ENCODE assay signal across 8 cellular contexts in the genomic region with DNA sequence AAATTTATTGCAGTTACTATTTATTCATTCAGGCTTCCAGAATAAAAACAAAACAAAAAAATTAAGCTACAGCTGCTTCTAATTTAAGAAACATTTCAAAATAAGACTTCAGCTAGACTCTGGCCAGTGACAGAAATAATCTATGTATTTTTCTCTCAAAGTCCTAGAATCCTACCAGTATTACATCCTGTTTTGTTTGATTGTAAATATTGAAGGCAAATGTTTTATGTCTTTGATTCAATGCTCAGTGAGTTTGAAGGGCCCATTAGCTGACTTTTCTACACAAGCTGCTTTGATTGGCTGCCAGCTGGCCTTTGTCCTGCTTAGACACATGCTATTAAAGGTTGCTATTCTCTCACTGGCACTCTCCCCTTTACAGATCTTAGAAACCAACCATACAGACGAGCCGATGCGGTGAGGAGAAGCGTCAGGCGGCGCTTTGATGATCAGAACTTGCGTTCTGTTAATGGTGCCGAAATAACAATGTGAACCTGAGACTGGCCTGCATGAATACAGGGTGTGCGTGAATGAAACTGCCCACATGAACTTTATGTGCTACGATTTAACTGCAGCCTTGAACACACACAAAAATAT.
DNase-seq lines count a peak whose midpoint lies in the region; ATAC-seq lines count a peak whose summit lies in the region.

No MANE protein-coding gene starts in this region.

- WGBS in mesendoderm (ENCODE audit: extremely low coverage, insufficient coverage, low lambda C conversion rate): no CpG with 5 or more reads among the region's 10 CpGs

- H4K8ac ChIP-seq in mesendoderm (ENCODE audit: low read depth, low read length): no peak overlapping the region

- H3K27me3 ChIP-seq in mesendoderm (ENCODE audit: insufficient read depth, low read length, poor library complexity): no peaks in the 10 kb centered on the region

- H3K27ac Mint-ChIP-seq in stimulated activated naive B cell treated with anti-CD40 and anti-IgM and Interleukin-4, amounts not matched to agents 10 μg/mL and 1 μg/mL and 100 μg/mL, for 72 hours: peak overlapping the region; percentile 28
- peak overlapping the region in 1 of 2 donors; percentile 79 for H3K27ac Mint-ChIP-seq in activated naive CD4-positive, alpha-beta T cell treated with anti-CD3 and anti-CD28 coated beads, Interleukin-2, amount 50 U/mL, for 72 hours

- no peaks in the 10 kb centered on the region for H3K4me1 ChIP-seq in mesendoderm (ENCODE audit: control insufficient read depth, low read depth, low read length)

- H3K4me2 ChIP-seq in mesendoderm (ENCODE audit: low read length): no peak overlapping the region

- H3K79me1 ChIP-seq in mesendoderm (ENCODE audit: low read length): no peaks in the 10 kb centered on the region

- H3K9me3 Mint-ChIP-seq in stimulated activated naive B cell treated with anti-CD40 and anti-IgM and Interleukin-4, amounts not matched to agents 10 μg/mL and 1 μg/mL and 100 μg/mL, for 72 hours: no peaks in the 10 kb centered on the region
- no peaks in the 10 kb centered on the region for H3K9me3 Mint-ChIP-seq in activated naive CD4-positive, alpha-beta T cell treated with anti-CD3 and anti-CD28 coated beads, Interleukin-2, amount 50 U/mL, for 72 hours

- no peak overlapping the region for H3K9ac ChIP-seq in mesendoderm (ENCODE audit: low read length)

- H3K4ac ChIP-seq in mesendoderm (ENCODE audit: low read depth, low read length): no peak overlapping the region

- no peak overlapping the region for H3K23ac ChIP-seq in mesendoderm (ENCODE audit: low read length)

- no peak overlapping the region for H3K18ac ChIP-seq in mesendoderm (ENCODE audit: low read length)

- no peak overlapping the region for H3K27ac ChIP-seq in mesendoderm (ENCODE audit: low read depth, low read length)

- peaks cover 1% of the 10 kb centered on the region for H3K36me3 ChIP-seq in mesendoderm (ENCODE audit: control insufficient read depth, insufficient read depth, low read length)

- no peak overlapping the region for H2BK15ac ChIP-seq in mesendoderm (replicated peaks; ENCODE audit: low read depth)

- H3K56ac ChIP-seq in mesendoderm (ENCODE audit: low read length): no peak overlapping the region

- DNase-seq in NCI-H1092 treated with DMSO at 0.1 percent for 48 hours (lab: John Stamatoyannopoulos, UW) (peak; percentile 39), amygdala (lab: John Stamatoyannopoulos, UW) (peak in 29 of 56 donors; percentile 7 to 68 (median 36)), hypothalamus (lab: John Stamatoyannopoulos, UW) (peak in 29 of 51 donors; percentile 3 to 65 (median 22)), mesendoderm (no peak)
- DNase-seq in stimulated activated naive B cell treated with anti-CD40 and anti-IgM and Interleukin-4, amounts not matched to agents 10 μg/mL and 1 μg/mL and 100 μg/mL, for 72 hours: no peak
- DNase-seq in activated naive CD4-positive, alpha-beta T cell treated with anti-CD3 and anti-CD28 coated beads, Interleukin-2, amount 50 U/mL, for 72 hours (ENCODE audit: low spot score in 2 of 2): no peak
- no peak for DNase-seq in central memory CD4-positive, alpha-beta T cell

- no peak overlapping the region for H3K4me3 Mint-ChIP-seq in stimulated activated naive B cell treated with anti-CD40 and anti-IgM and Interleukin-4, amounts not matched to agents 10 μg/mL and 1 μg/mL and 100 μg/mL, for 72 hours

- H2AK5ac ChIP-seq in mesendoderm (ENCODE audit: low read length): no peak overlapping the region

- no peak overlapping the region for H4K5ac ChIP-seq in mesendoderm (ENCODE audit: low read length)

- H3K79me2 ChIP-seq in mesendoderm (ENCODE audit: control insufficient read depth, insufficient read depth, low read length): no peaks in the 10 kb centered on the region

- no peak overlapping the region for H2BK5ac ChIP-seq in mesendoderm (ENCODE audit: low read length)

- H2BK120ac ChIP-seq in mesendoderm (ENCODE audit: low read depth, low read length): no peak overlapping the region

- H3K27me3 Mint-ChIP-seq in stimulated activated naive B cell treated with anti-CD40 and anti-IgM and Interleukin-4, amounts not matched to agents 10 μg/mL and 1 μg/mL and 100 μg/mL, for 72 hours: no peaks in the 10 kb centered on the region

- H3K36me3 Mint-ChIP-seq in stimulated activated naive B cell treated with anti-CD40 and anti-IgM and Interleukin-4, amounts not matched to agents 10 μg/mL and 1 μg/mL and 100 μg/mL, for 72 hours: peaks cover 7 to 16% of the 10 kb centered on the region in 2 donors
- H3K36me3 Mint-ChIP-seq in activated naive CD4-positive, alpha-beta T cell treated with anti-CD3 and anti-CD28 coated beads, Interleukin-2, amount 50 U/mL, for 72 hours: peaks cover 0 to 6% of the 10 kb centered on the region in 2 donors

- H3K4me1 Mint-ChIP-seq in stimulated activated naive B cell treated with anti-CD40 and anti-IgM and Interleukin-4, amounts not matched to agents 10 μg/mL and 1 μg/mL and 100 μg/mL, for 72 hours: peaks cover 0 to 2% of the 10 kb centered on the region in 2 donors

- no peak overlapping the region for H3K4me3 ChIP-seq in mesendoderm (ENCODE audit: low read length)

- no peak for ATAC-seq in stimulated activated naive B cell treated with anti-CD40 and anti-IgM and Interleukin-4, amounts not matched to agents 10 μg/mL and 1 μg/mL and 100 μg/mL, for 72 hours (replicated peaks)
- ATAC-seq in GM19467 (IDR thresholded peaks at IDR 0.05; ENCODE audit: unreplicated experiment): no peak
- ATAC-seq in activated naive CD4-positive, alpha-beta T cell treated with anti-CD3 and anti-CD28 coated beads, Interleukin-2, amount 50 U/mL, for 72 hours: no peak

Comparison
In these comparisons a context has a peak if more than half of its experiments do, and no peak if none do; other contexts are left out.
1. DNase-seq: peak in NCI-H1092 treated with DMSO at 0.1 percent for 48 hours (single experiment), amygdala (29 of 56) and hypothalamus (29 of 51); none in stimulated activated naive B cell treated with anti-CD40 and anti-IgM and Interleukin-4, amounts not matched to agents 10 μg/mL and 1 μg/mL and 100 μg/mL, for 72 hours (single experiment), activated naive CD4-positive, alpha-beta T cell treated with anti-CD3 and anti-CD28 coated beads, Interleukin-2, amount 50 U/mL, for 72 hours (0 of 2), central memory CD4-positive, alpha-beta T cell (single experiment) and mesendoderm (single experiment).